In the genomic region with DNA sequence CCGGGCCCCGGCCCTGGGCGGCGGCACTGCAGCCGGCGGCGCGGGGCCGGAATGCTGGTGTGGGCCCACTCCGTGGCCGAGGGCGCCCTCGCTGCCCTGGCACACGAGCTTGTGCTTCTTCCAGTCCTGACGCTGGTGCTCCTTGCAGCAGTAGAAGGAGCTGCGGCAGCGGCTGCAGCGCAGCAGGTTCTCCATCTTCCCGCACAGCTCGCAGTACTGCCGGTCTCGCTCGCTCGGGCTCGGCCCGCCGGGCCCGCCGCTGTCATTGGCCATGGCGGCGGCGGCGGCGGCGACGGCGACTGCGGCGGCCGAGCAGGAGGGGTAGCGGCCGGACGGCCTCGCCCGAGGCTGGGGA, we compare ENCODE assay signal across 8 cellular contexts. TPM values are rescaled to one million over a fixed set of nuclear protein-coding genes. Genes with fewer than 3 reads are reported as not detected.
DNase-seq lines count a peak whose midpoint lies in the region; ATAC-seq and TF ChIP-seq lines count a peak whose summit lies in the region.

No MANE protein-coding gene starts in this region.

- H3K27me3 ChIP-seq in left ventricle myocardium inferior (ENCODE audit: low read depth) (no peaks in the 10 kb centered on the region), prostate gland (replicated peaks; ENCODE audit: insufficient read depth) (no peaks in the 10 kb centered on the region)

- H3K9me3 ChIP-seq in left ventricle myocardium inferior (replicated peaks) (no peaks in the 10 kb centered on the region), prostate gland (no peaks in the 10 kb centered on the region)

- no peak overlapping the region for H3K27ac Mint-ChIP-seq in HFFc6
- peak overlapping the region; percentile 62 for H3K27ac Mint-ChIP-seq in activated naive CD8-positive, alpha-beta T cell treated with anti-CD3 and anti-CD28 coated beads, Interleukin-2, amount 10 ng/mL, durations not matched to agents 7 days and 5 days

- peak; percentile 37 for ATAC-seq in activated naive CD8-positive, alpha-beta T cell treated with anti-CD3 and anti-CD28 coated beads, Interleukin-2, amount 10 ng/mL, durations not matched to agents 7 days and 5 days (ENCODE audit: low read depth)

- H3K36me3 ChIP-seq in left ventricle myocardium inferior (no peaks in the 10 kb centered on the region), prostate gland (no peaks in the 10 kb centered on the region)

- H3K4me3 ChIP-seq in left ventricle myocardium inferior (peak overlapping the region; percentile 85), prostate gland (peak overlapping the region; percentile 66 to 70)

- TF ChIP-seq CTCF in HFFc6 (IDR thresholded peaks at IDR 0.05) = no peak
- no peak for TF ChIP-seq CTCF in left ventricle myocardium inferior (IDR thresholded peaks at IDR 0.05; ENCODE audit: borderline replicate concordance)
- no peak for TF ChIP-seq CTCF in prostate gland (IDR thresholded peaks at IDR 0.05)

- 0% methylated on average over 6 of the region's 45 CpGs for WGBS in prostate gland

- DNase-seq in activated CD8-positive, alpha-beta memory T cell treated with anti-CD3 and anti-CD28 coated beads, Interleukin-2, amount 50 U/mL, for 1 hour (ENCODE audit: extremely low read depth) = peak; percentile 1
- no peak for DNase-seq in activated CD8-positive, alpha-beta memory T cell treated with anti-CD3 and anti-CD28 coated beads, Interleukin-2, amount 50 U/mL, for 48 hours
- DNase-seq in HFFc6 (peak; percentile 29), NCI-H69 (lab: John Stamatoyannopoulos, UW) (peak; percentile 78), left ventricle myocardium inferior (peak; percentile 44), prostate gland (ENCODE audit: low spot score) (peak; percentile 17), NCI-H2107 treated with DMSO at 0.1 percent for 48 hours (lab: John Stamatoyannopoulos, UW; ENCODE audit: unreplicated experiment) (no peak)
- DNase-seq in activated naive CD8-positive, alpha-beta T cell treated with anti-CD3 and anti-CD28 coated beads, Interleukin-2, amount 10 ng/mL, durations not matched to agents 7 days and 5 days = no peak

- H3K4me3 Mint-ChIP-seq in HFFc6 = peak overlapping the region; percentile 77
- H3K4me3 Mint-ChIP-seq in activated naive CD8-positive, alpha-beta T cell treated with anti-CD3 and anti-CD28 coated beads, Interleukin-2, amount 10 ng/mL, durations not matched to agents 7 days and 5 days = peak overlapping the region; percentile 68

- intact Hi-C loops in left ventricle myocardium inferior (cut with micrococcal nuclease) (no loop called here), prostate gland (cut with DNase I) (loop anchor here (5.0 kb wide), 3 partner anchors 39 to 171 kb away; a partner anchor contains a TSS)

- H3K27ac ChIP-seq in left ventricle myocardium inferior (replicated peaks) (peak overlapping the region; percentile 100), prostate gland (peak overlapping the region; percentile 96)

- peaks cover 47% of the 10 kb centered on the region for H3K4me1 Mint-ChIP-seq in HFFc6 (ENCODE audit: low read depth)
- peaks cover 36% of the 10 kb centered on the region for H3K4me1 Mint-ChIP-seq in activated naive CD8-positive, alpha-beta T cell treated with anti-CD3 and anti-CD28 coated beads, Interleukin-2, amount 10 ng/mL, durations not matched to agents 7 days and 5 days

- H3K9me3 Mint-ChIP-seq in HFFc6 = no peaks in the 10 kb centered on the region
- no peaks in the 10 kb centered on the region for H3K9me3 Mint-ChIP-seq in activated naive CD8-positive, alpha-beta T cell treated with anti-CD3 and anti-CD28 coated beads, Interleukin-2, amount 10 ng/mL, durations not matched to agents 7 days and 5 days

- 0 out of 2 replicates have a peak, but pooled peaks cover 2% of the 10 kb centered on the region for H3K27me3 Mint-ChIP-seq in HFFc6 (ENCODE audit: insufficient read depth)
- peaks cover 10% of the 10 kb centered on the region for H3K27me3 Mint-ChIP-seq in activated naive CD8-positive, alpha-beta T cell treated with anti-CD3 and anti-CD28 coated beads, Interleukin-2, amount 10 ng/mL, durations not matched to agents 7 days and 5 days

- no peaks in the 10 kb centered on the region; the same call in 1 of the 2 replicates for H3K36me3 Mint-ChIP-seq in HFFc6 (ENCODE audit: low read depth)
- peaks cover 27% of the 10 kb centered on the region for H3K36me3 Mint-ChIP-seq in activated naive CD8-positive, alpha-beta T cell treated with anti-CD3 and anti-CD28 coated beads, Interleukin-2, amount 10 ng/mL, durations not matched to agents 7 days and 5 days

- peaks cover 85% of the 10 kb centered on the region for H3K4me1 ChIP-seq in left ventricle myocardium inferior
- H3K4me1 ChIP-seq in prostate gland (replicated peaks) = peaks cover 3% of the 10 kb centered on the region

- POLR2A ChIA-PET in activated naive CD8-positive, alpha-beta T cell treated with anti-CD3 and anti-CD28 coated beads, Interleukin-2, amount 10 ng/mL, durations not matched to agents 7 days and 5 days (lab: Charles Lee) = interaction anchor here (0.8 to 2.5 kb wide), 7 partner anchors 9 to 180 kb away, joined by 3 to 11 read pairs (median 4); a partner anchor contains a TSS

- TF ChIP-seq POLR2A in prostate gland (IDR thresholded peaks at IDR 0.05) = no peak

RNA-seq across cellular contexts. Expression of a gene that starts 0.5 kb away (rescaled TPM):
- 10 to 100 TPM; 22.5 to 31.8 (median 26.0) TPM for total RNA-seq in HFFc6 (2021; fragmentation: NEBNext Ultra II Directional; extraction: Animal tissue kit (Norgen Biotek cat#: 25700))
- total RNA-seq in activated naive CD8-positive, alpha-beta T cell treated with anti-CD3 and anti-CD28 coated beads, Interleukin-2, amount 10 ng/mL, durations not matched to agents 7 days and 5 days = 10 to 100 TPM; 34.9 to 39.8 TPM
- total RNA-seq in left ventricle myocardium inferior (83.2 TPM), prostate gland (10 to 100 TPM; 32.2 to 61.5 TPM)

Comparison
In these comparisons a context has a peak if more than half of its experiments do, and no peak if none do; other contexts are left out.
1. DNase-seq: peak in activated CD8-positive, alpha-beta memory T cell treated with anti-CD3 and anti-CD28 coated beads, Interleukin-2, amount 50 U/mL, for 1 hour (single experiment), HFFc6 (single experiment), NCI-H69 (single experiment), left ventricle myocardium inferior (single experiment) and prostate gland (single experiment); none in activated CD8-positive, alpha-beta memory T cell treated with anti-CD3 and anti-CD28 coated beads, Interleukin-2, amount 50 U/mL, for 48 hours (single experiment), activated naive CD8-positive, alpha-beta T cell treated with anti-CD3 and anti-CD28 coated beads, Interleukin-2, amount 10 ng/mL, durations not matched to agents 7 days and 5 days (single experiment) and NCI-H2107 treated with DMSO at 0.1 percent for 48 hours (single experiment).